Comparison of ENCODE assay signal across 34 cellular contexts in genomic region chr1:242871631-242872030, GRCh38.
"Had no signal": no experiment of that assay in that cellular context is flagged by ENCODE, and none has a peak within 500 bp of the region (broad histone marks: within the 10 kb centered on the region; RNA-seq: fewer than 3 reads in every experiment).

No MANE protein-coding gene starts in this region.

- H3K9me3 ChIP-seq: adrenal gland, body of pancreas, breast epithelium, colonic mucosa had no signal

- H3K4me3 ChIP-seq: adrenal gland, body of pancreas, breast epithelium, colonic mucosa had no signal

- DNase-seq: activated B cell treated with CpG ODN at 0.5 μM for 24 hours; activated CD4-positive, alpha-beta memory T cell treated with anti-CD3 and anti-CD28 coated beads for 36 hours; activated CD4-positive, alpha-beta T cell treated with anti-CD3 and anti-CD28 coated beads for 4 hours; activated CD4-positive, alpha-beta T cell treated with anti-CD3 and anti-CD28 coated beads, Interleukin-2, amount 10 ng/mL, durations not matched to agents 24 days and 14 days; activated CD4-positive, alpha-beta T cell treated with anti-CD3 and anti-CD28 coated beads, Interleukin-2, amount 50 U/mL, for 1 hour; activated CD4-positive, alpha-beta T cell treated with anti-CD3 and anti-CD28 coated beads, Interleukin-2, amount 50 U/mL, for 4 hours; activated CD4-positive, CD25-positive, alpha-beta regulatory T cell treated with anti-CD3 and anti-CD28 coated beads, Interleukin-2, amount 50 U/mL, for 72 hours; activated CD8-positive, alpha-beta memory T cell treated with anti-CD3 and anti-CD28 coated beads, Interleukin-2, amount 50 U/mL, for 4 hours; activated CD8-positive, alpha-beta T cell treated with anti-CD3 and anti-CD28 coated beads for 36 hours; activated effector memory CD4-positive, alpha-beta T cell treated with anti-CD3 and anti-CD28 coated beads, Interleukin-2, amount 50 U/mL, for 16 hours; activated gamma-delta T cell treated with Interleukin-2 at 50 U/mL for 16 hours; activated naive CD4-positive, alpha-beta T cell; activated naive CD4-positive, alpha-beta T cell treated with anti-CD3 and anti-CD28 coated beads for 36 hours; activated naive CD4-positive, alpha-beta T cell treated with anti-CD3 and anti-CD28 coated beads, Interleukin-2, amount 50 U/mL, for 16 hours; activated naive CD8-positive, alpha-beta T cell treated with anti-CD3 and anti-CD28 coated beads for 36 hours; activated T-cell treated with anti-CD3 and anti-CD28 coated beads for 4 hours; activated T-cell treated with anti-CD3 and anti-CD28 coated beads, Interleukin-2, amount 50 U/mL, for 1 hour; activated T-cell treated with anti-CD3 and anti-CD28 coated beads, Interleukin-2, amount 50 U/mL, for 48 hours; adrenal gland; amniotic stem cell; aorta; body of pancreas; brain microvascular endothelial cell; caudate nucleus; cerebellar nuclear complex; colonic mucosa; T-helper 2 cell; T-helper 9 cell had no signal

- H3K27me3 ChIP-seq: adrenal gland, body of pancreas, brain microvascular endothelial cell, breast epithelium, colonic mucosa had no signal

- H3K36me3 ChIP-seq: adrenal gland, brain microvascular endothelial cell, breast epithelium, colonic mucosa had no signal

- H3K27ac ChIP-seq: adrenal gland, body of pancreas, brain microvascular endothelial cell, breast epithelium, colonic mucosa, VCaP had no signal

- H3K4me1 ChIP-seq: adrenal gland, body of pancreas, breast epithelium, colonic mucosa had no signal

- ATAC-seq: activated CD8-positive, alpha-beta T cell treated with anti-CD3 and anti-CD28 coated beads for 36 hours; activated naive CD4-positive, alpha-beta T cell treated with anti-CD3 and anti-CD28 coated beads, Interleukin-2, amount 50 U/mL, for 72 hours; activated T-helper 17 cell treated with anti-CD3 and anti-CD28 coated beads, Interleukin-2, amount 50 U/mL, for 72 hours; body of pancreas had no signal

- FAIRE-seq: astrocyte, TTC549 had no signal
